In genomic region chr4:150447356-150447755, GRCh38 we compare ENCODE assay signal across 17 cellular contexts.
DNase-seq lines count a peak whose midpoint lies in the region; ATAC-seq and TF ChIP-seq lines count a peak whose summit lies in the region.
"Had no signal": no experiment of that assay in that cellular context is flagged by ENCODE, and none has a peak within 500 bp of the region (broad histone marks: within the 10 kb centered on the region; RNA-seq: fewer than 3 reads in every experiment).

No MANE protein-coding gene starts in this region.

- no peak overlapping the region for H3K27ac ChIP-seq in CD8-positive, alpha-beta T cell (ENCODE audit: low read depth, low read length)
- no peak overlapping the region for H3K27ac ChIP-seq in endodermal cell (ENCODE audit: low read depth, low read length)
- no peak overlapping the region for H3K27ac ChIP-seq in lower lobe of right lung
- H3K27ac ChIP-seq: BLaER1 treated with 17β-estradiol and CSF1 and Interleukin-3, amounts not matched to agents 10 nM and 100 nM had no signal

- no peaks in the 10 kb centered on the region for H3K27me3 ChIP-seq in CD8-positive, alpha-beta T cell (ENCODE audit: insufficient read depth, low read length)
- no peaks in the 10 kb centered on the region for H3K27me3 ChIP-seq in endodermal cell (ENCODE audit: control insufficient read depth, insufficient read depth, low read length, poor library complexity, severe bottlenecking)
- H3K27me3 ChIP-seq in lower lobe of right lung (ENCODE audit: low read depth) = no peaks in the 10 kb centered on the region
- H3K27me3 ChIP-seq: BLaER1 treated with 17β-estradiol and CSF1 and Interleukin-3, amounts not matched to agents 10 nM and 100 nM had no signal

- ATAC-seq in CD8-positive, alpha-beta T cell = no peak
- ATAC-seq in HG02970 (IDR thresholded peaks at IDR 0.05; ENCODE audit: low FRiP score, unreplicated experiment) = no peak
- ATAC-seq in HG02840 (IDR thresholded peaks at IDR 0.05; ENCODE audit: low FRiP score, unreplicated experiment) = no peak
- ATAC-seq in lower lobe of right lung = no peak
- ATAC-seq: HCT116, HepG2 had no signal

- peak overlapping the region; percentile 28 for H3K27ac Mint-ChIP-seq in CD8-positive, alpha-beta T cell
- H3K27ac Mint-ChIP-seq in endodermal cell = no peak overlapping the region
- H3K27ac Mint-ChIP-seq: CD8-positive, alpha-beta memory T cell; HFFc6; IgD-negative memory B cell had no signal

- no peaks in the 10 kb centered on the region for H3K36me3 ChIP-seq in CD8-positive, alpha-beta T cell (ENCODE audit: insufficient read depth, low read length)
- H3K36me3 ChIP-seq in endodermal cell (ENCODE audit: control insufficient read depth, insufficient read depth, low read length) (no peaks in the 10 kb centered on the region), lower lobe of right lung (no peaks in the 10 kb centered on the region)
- H3K36me3 ChIP-seq: BLaER1 treated with 17β-estradiol and CSF1 and Interleukin-3, amounts not matched to agents 10 nM and 100 nM had no signal

- H3K4me3 Mint-ChIP-seq in CD8-positive, alpha-beta T cell = no peak overlapping the region
- no peak overlapping the region for H3K4me3 Mint-ChIP-seq in endodermal cell
- H3K4me3 Mint-ChIP-seq: CD8-positive, alpha-beta memory T cell; HFFc6; IgD-negative memory B cell had no signal

- no peak for TF ChIP-seq CTCF in CD8-positive, alpha-beta T cell (IDR thresholded peaks at IDR 0.05)
- TF ChIP-seq CTCF in endodermal cell (conservative IDR thresholded peaks at IDR 0.05) (peak; percentile 39), lower lobe of right lung (IDR thresholded peaks at IDR 0.05) (no peak)

- no peaks in the 10 kb centered on the region for H3K9me3 ChIP-seq in CD8-positive, alpha-beta T cell (ENCODE audit: low read length)
- H3K9me3 ChIP-seq in endodermal cell (ENCODE audit: control insufficient read depth, low read length) (no peaks in the 10 kb centered on the region), lower lobe of right lung (no peaks in the 10 kb centered on the region)
- H3K9me3 ChIP-seq: BLaER1 treated with 17β-estradiol and CSF1 and Interleukin-3, amounts not matched to agents 10 nM and 100 nM had no signal

- no peaks in the 10 kb centered on the region for H3K9me3 Mint-ChIP-seq in CD8-positive, alpha-beta T cell
- H3K9me3 Mint-ChIP-seq in endodermal cell = peaks cover 5% of the 10 kb centered on the region
- H3K9me3 Mint-ChIP-seq: CD8-positive, alpha-beta memory T cell; HFFc6; IgD-negative memory B cell had no signal

- no peaks in the 10 kb centered on the region for H3K4me1 Mint-ChIP-seq in CD8-positive, alpha-beta T cell (ENCODE audit: low read depth)
- peaks cover 3% of the 10 kb centered on the region for H3K4me1 Mint-ChIP-seq in endodermal cell
- H3K4me1 Mint-ChIP-seq: IgD-negative memory B cell had no signal

- H3K9ac ChIP-seq in endodermal cell (ENCODE audit: extremely low read depth, low read length, poor library complexity, severe bottlenecking) = no peak overlapping the region
- H3K9ac ChIP-seq: BLaER1 treated with 17β-estradiol and CSF1 and Interleukin-3, amounts not matched to agents 10 nM and 100 nM had no signal

- DNase-seq in CD8-positive, alpha-beta T cell = no peak
- DNase-seq in SK-N-DZ (ENCODE audit: low spot score) (peak; percentile 83), endodermal cell (peak; percentile 44), lower lobe of right lung (no peak)
- DNase-seq in activated T-cell treated with anti-CD3 and anti-CD28 coated beads, Interleukin-2, amount 50 U/mL, for 48 hours = no peak
- DNase-seq: 8988T; CD8-positive, alpha-beta memory T cell; COR-L47; GOT3; H7; HFFc6 had no signal

- WGBS in endodermal cell (ENCODE audit: insufficient coverage in 1 of 2, insufficient read length in 1 of 2), 2 experiments = 100% methylated on average over 1 of the region's 1 CpG; no CpG with 5 or more reads in 1 of the 2 experiments

- POLR2A ChIA-PET in CD8-positive, alpha-beta T cell (lab: Charles Lee) = no interaction called here

- H3K27me3 Mint-ChIP-seq in CD8-positive, alpha-beta T cell (ENCODE audit: low read depth) = no peaks in the 10 kb centered on the region
- no peaks in the 10 kb centered on the region for H3K27me3 Mint-ChIP-seq in endodermal cell (ENCODE audit: insufficient read depth)
- H3K27me3 Mint-ChIP-seq: CD8-positive, alpha-beta memory T cell; IgD-negative memory B cell had no signal

- no peaks in the 10 kb centered on the region for H3K4me1 ChIP-seq in CD8-positive, alpha-beta T cell (ENCODE audit: insufficient read depth, low read length)
- H3K4me1 ChIP-seq in endodermal cell (ENCODE audit: control insufficient read depth, insufficient read depth, low read length) = no peaks in the 10 kb centered on the region
- no peaks in the 10 kb centered on the region for H3K4me1 ChIP-seq in lower lobe of right lung
- H3K4me1 ChIP-seq: BLaER1 treated with 17β-estradiol and CSF1 and Interleukin-3, amounts not matched to agents 10 nM and 100 nM had no signal

- intact Hi-C loops in CD8-positive, alpha-beta T cell (cut with DNase I, micrococcal nuclease) = no loop called here
- intact Hi-C loops in lower lobe of right lung (cut with DNase I) = no loop called here

- peaks cover 30% of the 10 kb centered on the region for H3K36me3 Mint-ChIP-seq in CD8-positive, alpha-beta T cell
- H3K36me3 Mint-ChIP-seq in endodermal cell (ENCODE audit: low read depth) = no peaks in the 10 kb centered on the region

- no peak overlapping the region for H3K4me3 ChIP-seq in CD8-positive, alpha-beta T cell (ENCODE audit: low read depth, low read length)
- H3K4me3 ChIP-seq in endodermal cell (ENCODE audit: low read length) (no peak overlapping the region), lower lobe of right lung (no peak overlapping the region)
- H3K4me3 ChIP-seq: BLaER1 treated with 17β-estradiol and CSF1 and Interleukin-3, amounts not matched to agents 10 nM and 100 nM had no signal

- CTCF ChIA-PET in CD8-positive, alpha-beta T cell (lab: Charles Lee) = no interaction called here

Comparison
In these comparisons a context has a peak if more than half of its experiments do, and no peak if none do; other contexts are left out.
1. DNase-seq: peak in SK-N-DZ (single experiment) and endodermal cell (single experiment); none in CD8-positive, alpha-beta T cell (0 of 7), activated T-cell treated with anti-CD3 and anti-CD28 coated beads, Interleukin-2, amount 50 U/mL, for 48 hours (0 of 2) and lower lobe of right lung (single experiment).